1 cellular context compared by ENCODE assay signal in the genomic region with DNA sequence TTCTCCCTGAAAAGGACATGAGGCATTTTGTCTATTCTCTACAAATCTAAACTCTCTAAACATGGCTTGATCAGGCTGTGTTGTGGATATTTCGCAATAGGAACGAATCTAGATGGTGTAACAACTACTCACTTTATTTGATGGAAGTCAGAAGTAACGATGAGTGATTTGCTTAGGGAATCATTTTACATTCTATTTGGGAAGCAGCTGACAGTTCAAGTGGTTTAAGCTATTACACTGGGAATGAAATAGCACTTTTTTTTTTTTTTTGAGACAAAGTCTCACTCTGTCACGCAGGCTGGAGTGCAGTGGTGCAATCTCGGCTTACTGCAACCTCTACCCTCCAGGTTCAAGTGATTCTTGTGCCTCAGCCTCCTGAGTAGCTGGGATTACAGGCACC.
TF ChIP-seq lines count a peak whose summit lies in the region.

No MANE protein-coding gene starts in this region.

TF ChIP-seq in H1, 55 proteins besides CTCF, POLR2A, EP300 and RAD21:
- TF ChIP-seq BRCA1 (IDR thresholded peaks at IDR 0.05; ENCODE audit: low read depth, low read length) = no peak
- TF ChIP-seq ASH2L (IDR thresholded peaks at IDR 0.05; ENCODE audit: low read length) = no peak
- no peak for TF ChIP-seq POU5F1 (IDR thresholded peaks at IDR 0.05; ENCODE audit: low read depth, low read length)
- TF ChIP-seq CEBPB (IDR thresholded peaks at IDR 0.05; ENCODE audit: low read depth, low read length) = peak; percentile 94
- no peak for TF ChIP-seq HDAC6 (IDR thresholded peaks at IDR 0.05; ENCODE audit: low read depth, low read length)
- no peak for TF ChIP-seq SIRT6 (IDR thresholded peaks at IDR 0.05; ENCODE audit: low read length)
